Comparison of ENCODE assay signal across 20 cellular contexts in the genomic region with DNA sequence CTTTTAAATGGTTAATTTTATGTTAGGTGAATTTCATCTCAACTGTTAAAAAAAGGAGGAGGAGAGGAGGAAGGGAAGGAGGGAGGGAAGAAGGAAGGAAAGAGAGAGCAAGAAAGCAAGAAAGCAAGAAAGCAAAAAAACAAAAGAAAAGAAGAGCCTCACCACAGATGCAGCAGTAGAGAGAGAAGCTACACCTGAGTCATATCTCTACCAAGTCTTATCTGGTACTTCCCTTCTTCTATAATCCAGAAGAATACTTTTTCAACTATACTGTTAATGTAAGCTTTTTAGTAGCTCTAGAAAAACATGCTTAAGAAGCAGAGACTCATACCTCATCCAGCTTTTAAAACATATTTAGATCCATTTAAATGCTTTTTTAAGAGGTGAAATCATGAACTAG. TPM values are rescaled to one million over a fixed set of nuclear protein-coding genes. Genes with fewer than 3 reads are reported as not detected.
DNase-seq lines count a peak whose midpoint lies in the region; ATAC-seq and TF ChIP-seq lines count a peak whose summit lies in the region.
"Had no signal": no experiment of that assay in that cellular context is flagged by ENCODE, and none has a peak within 500 bp of the region (broad histone marks: within the 10 kb centered on the region; RNA-seq: fewer than 3 reads in every experiment).

No MANE protein-coding gene starts in this region.

- peak; percentile 64 for ATAC-seq in stimulated activated naive CD8-positive, alpha-beta T cell treated with anti-CD3 and anti-CD28 coated beads, Interleukin-15, amount 100 ng/mL, for 72 hours
- no peak for ATAC-seq in stimulated activated naive CD8-positive, alpha-beta T cell treated with anti-CD3 and anti-CD28 coated beads, Interleukin-15, Interleukin-2, amounts not matched to agents 100 U/mL and 50 U/mL, for 24 hours
- ATAC-seq in GM18909 (IDR thresholded peaks at IDR 0.05; ENCODE audit: poor library complexity, unreplicated experiment) (peak; percentile 51), HG02571 (IDR thresholded peaks at IDR 0.05; ENCODE audit: unreplicated experiment) (no peak)
- peak; percentile 50 to 76 for ATAC-seq in stimulated activated naive B cell treated with anti-CD40 and anti-IgM and Interleukin-4, amounts not matched to agents 10 μg/mL and 1 μg/mL and 100 μg/mL, for 72 hours (replicated peaks)
- no peak for ATAC-seq in CD4-positive, alpha-beta T cell (ENCODE audit: poor library complexity)
- ATAC-seq: CD8-positive, alpha-beta T cell; HCT116 had no signal

- POLR2A ChIA-PET in CD4-positive, alpha-beta T cell (lab: Charles Lee) = interaction anchor here (1.2 to 2.5 kb wide), 3 partner anchors 8 to 59 kb away, joined by 3 to 8 read pairs (median 3); no protein-coding TSS in a partner anchor

- intact Hi-C loops in CD4-positive, alpha-beta T cell (cut with DNase I, micrococcal nuclease) = no loop called here

- H3K27ac Mint-ChIP-seq in stimulated activated naive CD8-positive, alpha-beta T cell treated with anti-CD3 and anti-CD28 coated beads, Interleukin-15, amount 100 ng/mL, for 72 hours = no peak overlapping the region
- peak overlapping the region; percentile 53 for H3K27ac Mint-ChIP-seq in T-helper 1 cell treated with Interleukin-12 subunit alpha and Interleukin-12 subunit beta and Interleukin-4 antibody, amounts not matched to agents 30 μg/mL and 1 μg/mL, for 36 hours
- no peak overlapping the region for H3K27ac Mint-ChIP-seq in stimulated activated naive B cell treated with anti-CD40 and anti-IgM and Interleukin-4, amounts not matched to agents 10 μg/mL and 1 μg/mL and 100 μg/mL, for 72 hours
- H3K27ac Mint-ChIP-seq in CD4-positive, alpha-beta T cell = no peak overlapping the region
- H3K27ac Mint-ChIP-seq: CD8-positive, alpha-beta T cell had no signal

- no peak overlapping the region for H3K27ac ChIP-seq in CD4-positive, alpha-beta T cell (ENCODE audit: low read depth, low read length)

- no peaks in the 10 kb centered on the region for H3K27me3 ChIP-seq in CD4-positive, alpha-beta T cell (ENCODE audit: control insufficient read depth, insufficient read depth, low read length)

- CTCF ChIA-PET in CD4-positive, alpha-beta T cell (lab: Charles Lee) = interaction anchor here (1.7 kb wide), 1 partner anchor 8 kb away, joined by 9 read pairs; no protein-coding TSS in a partner anchor

- DNase-seq in stimulated activated naive CD8-positive, alpha-beta T cell treated with anti-CD3 and anti-CD28 coated beads, Interleukin-15, amount 100 ng/mL, for 72 hours = no peak
- DNase-seq in stimulated activated naive CD8-positive, alpha-beta T cell treated with anti-CD3 and anti-CD28 coated beads, Interleukin-15, Interleukin-2, amounts not matched to agents 100 U/mL and 50 U/mL, for 24 hours = no peak
- no peak for DNase-seq in stimulated activated naive B cell treated with anti-CD40 and anti-IgM and Interleukin-4, amounts not matched to agents 10 μg/mL and 1 μg/mL and 100 μg/mL, for 72 hours
- DNase-seq in stimulated activated naive CD4-positive, alpha-beta T cell treated with Interleukin-2 at 50 U/mL for 16 hours (lab: John Stamatoyannopoulos, UW) = no peak
- DNase-seq in CD4-positive, alpha-beta T cell = no peak
- DNase-seq: BE2C; CD8-positive, alpha-beta T cell; DND-41; GDM1; KG1; NCI-H1105 treated with DMSO at 0.1 percent for 48 hours; NCI-H187; SHP77 treated with DMSO at 0.1 percent for 48 hours; SW 1271 had no signal

- no peaks in the 10 kb centered on the region for H3K9me3 ChIP-seq in CD4-positive, alpha-beta T cell (ENCODE audit: control insufficient read depth, low read length)
- H3K9me3 ChIP-seq: BE2C had no signal

- no peaks in the 10 kb centered on the region for H3K9me3 Mint-ChIP-seq in stimulated activated naive CD8-positive, alpha-beta T cell treated with anti-CD3 and anti-CD28 coated beads, Interleukin-15, amount 100 ng/mL, for 72 hours
- H3K9me3 Mint-ChIP-seq in T-helper 1 cell treated with Interleukin-12 subunit alpha and Interleukin-12 subunit beta and Interleukin-4 antibody, amounts not matched to agents 30 μg/mL and 1 μg/mL, for 36 hours = no peaks in the 10 kb centered on the region
- no peaks in the 10 kb centered on the region for H3K9me3 Mint-ChIP-seq in stimulated activated naive B cell treated with anti-CD40 and anti-IgM and Interleukin-4, amounts not matched to agents 10 μg/mL and 1 μg/mL and 100 μg/mL, for 72 hours
- H3K9me3 Mint-ChIP-seq in CD4-positive, alpha-beta T cell = no peaks in the 10 kb centered on the region
- H3K9me3 Mint-ChIP-seq: CD8-positive, alpha-beta T cell had no signal

- peaks cover 13% of the 10 kb centered on the region for H3K36me3 Mint-ChIP-seq in T-helper 1 cell treated with Interleukin-12 subunit alpha and Interleukin-12 subunit beta and Interleukin-4 antibody, amounts not matched to agents 30 μg/mL and 1 μg/mL, for 36 hours (ENCODE audit: low read depth)
- H3K36me3 Mint-ChIP-seq in stimulated activated naive B cell treated with anti-CD40 and anti-IgM and Interleukin-4, amounts not matched to agents 10 μg/mL and 1 μg/mL and 100 μg/mL, for 72 hours = no peaks in the 10 kb centered on the region
- H3K36me3 Mint-ChIP-seq in CD4-positive, alpha-beta T cell (ENCODE audit: low read depth) = no peaks in the 10 kb centered on the region
- H3K36me3 Mint-ChIP-seq: CD8-positive, alpha-beta T cell had no signal

- TF ChIP-seq CTCF in CD4-positive, alpha-beta T cell (IDR thresholded peaks at IDR 0.05) = no peak

- peaks cover 39% of the 10 kb centered on the region for H3K4me1 Mint-ChIP-seq in stimulated activated naive CD8-positive, alpha-beta T cell treated with anti-CD3 and anti-CD28 coated beads, Interleukin-15, amount 100 ng/mL, for 72 hours
- peaks cover 52% of the 10 kb centered on the region for H3K4me1 Mint-ChIP-seq in T-helper 1 cell treated with Interleukin-12 subunit alpha and Interleukin-12 subunit beta and Interleukin-4 antibody, amounts not matched to agents 30 μg/mL and 1 μg/mL, for 36 hours (ENCODE audit: low read depth)
- peaks cover 0 to 8% of the 10 kb centered on the region in 2 donors for H3K4me1 Mint-ChIP-seq in stimulated activated naive B cell treated with anti-CD40 and anti-IgM and Interleukin-4, amounts not matched to agents 10 μg/mL and 1 μg/mL and 100 μg/mL, for 72 hours
- H3K4me1 Mint-ChIP-seq in CD4-positive, alpha-beta T cell (ENCODE audit: low read depth) = peaks cover 24% of the 10 kb centered on the region

- no peak overlapping the region for H3K4me3 Mint-ChIP-seq in stimulated activated naive CD8-positive, alpha-beta T cell treated with anti-CD3 and anti-CD28 coated beads, Interleukin-15, amount 100 ng/mL, for 72 hours
- H3K4me3 Mint-ChIP-seq in T-helper 1 cell treated with Interleukin-12 subunit alpha and Interleukin-12 subunit beta and Interleukin-4 antibody, amounts not matched to agents 30 μg/mL and 1 μg/mL, for 36 hours = no peak overlapping the region
- no peak overlapping the region for H3K4me3 Mint-ChIP-seq in stimulated activated naive B cell treated with anti-CD40 and anti-IgM and Interleukin-4, amounts not matched to agents 10 μg/mL and 1 μg/mL and 100 μg/mL, for 72 hours
- no peak overlapping the region for H3K4me3 Mint-ChIP-seq in CD4-positive, alpha-beta T cell
- H3K4me3 Mint-ChIP-seq: CD8-positive, alpha-beta T cell had no signal

- no peaks in the 10 kb centered on the region for H3K27me3 Mint-ChIP-seq in stimulated activated naive CD8-positive, alpha-beta T cell treated with anti-CD3 and anti-CD28 coated beads, Interleukin-15, amount 100 ng/mL, for 72 hours
- H3K27me3 Mint-ChIP-seq in T-helper 1 cell treated with Interleukin-12 subunit alpha and Interleukin-12 subunit beta and Interleukin-4 antibody, amounts not matched to agents 30 μg/mL and 1 μg/mL, for 36 hours (ENCODE audit: low read depth) = no peaks in the 10 kb centered on the region
- peaks cover 0 to 4% of the 10 kb centered on the region in 2 donors for H3K27me3 Mint-ChIP-seq in stimulated activated naive B cell treated with anti-CD40 and anti-IgM and Interleukin-4, amounts not matched to agents 10 μg/mL and 1 μg/mL and 100 μg/mL, for 72 hours
- no peaks in the 10 kb centered on the region for H3K27me3 Mint-ChIP-seq in CD4-positive, alpha-beta T cell

RNA-seq across cellular contexts. Expression of a gene that starts 5.6 kb away (rescaled TPM):
- under 1 TPM in 1 of 2 experiments, not detected in 1; 0.25 TPM for total RNA-seq in CD4-positive, alpha-beta T cell
- total RNA-seq: CD8-positive, alpha-beta T cell; MCF 10A; NCI-H460 had no signal

RNA-seq across cellular contexts. Expression of a gene that starts 22.2 kb away (rescaled TPM):
- total RNA-seq in CD4-positive, alpha-beta T cell = not detected
- total RNA-seq: CD8-positive, alpha-beta T cell; MCF 10A; NCI-H460 had no signal

Comparison
In these comparisons a context has a peak if more than half of its experiments do, and no peak if none do; other contexts are left out.
1. ATAC-seq: peak in stimulated activated naive CD8-positive, alpha-beta T cell treated with anti-CD3 and anti-CD28 coated beads, Interleukin-15, amount 100 ng/mL, for 72 hours (single experiment), GM18909 (single experiment) and stimulated activated naive B cell treated with anti-CD40 and anti-IgM and Interleukin-4, amounts not matched to agents 10 μg/mL and 1 μg/mL and 100 μg/mL, for 72 hours (2 of 2); none in stimulated activated naive CD8-positive, alpha-beta T cell treated with anti-CD3 and anti-CD28 coated beads, Interleukin-15, Interleukin-2, amounts not matched to agents 100 U/mL and 50 U/mL, for 24 hours (single experiment), HG02571 (single experiment) and CD4-positive, alpha-beta T cell (single experiment).